In the genomic region with DNA sequence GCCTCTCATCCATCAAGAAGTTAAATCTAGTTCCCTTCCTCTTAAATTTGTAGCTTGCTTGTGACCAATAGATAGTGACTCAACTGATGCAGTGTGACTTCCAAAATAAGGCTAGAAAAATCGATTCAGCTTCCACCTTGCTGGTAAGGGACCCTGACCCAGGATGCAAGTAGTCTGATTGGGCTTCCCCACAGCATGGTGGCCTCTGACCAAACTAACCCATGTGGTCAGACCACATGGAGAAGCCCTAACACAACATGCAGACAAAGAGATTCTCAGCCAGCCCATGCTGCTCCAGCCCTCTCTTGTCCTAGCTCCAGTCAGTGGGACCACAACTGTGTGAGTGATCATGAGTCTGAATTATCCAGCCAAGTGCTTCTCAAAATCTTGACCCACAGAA, we compare ENCODE assay signal across 20 cellular contexts.
"Had no signal": no experiment of that assay in that cellular context is flagged by ENCODE, and none has a peak within 500 bp of the region (broad histone marks: within the 10 kb centered on the region; RNA-seq: fewer than 3 reads in every experiment).

No MANE protein-coding gene starts in this region.

- H3K36me3 ChIP-seq: SJSA1 had no signal

- H3K9me3 ChIP-seq: SJSA1 had no signal

- DNase-seq: KBM-7; MV-4-11; NCI-H1048; NCI-H1105; NCI-H1417; NCI-H1436 treated with DMSO at 0.1 percent for 48 hours; NCI-H1694; NCI-H187 treated with DMSO at 0.1 percent for 48 hours; NCI-H2029 treated with DMSO at 0.1 percent for 48 hours; NCI-H2227 treated with DMSO at 0.1 percent for 48 hours; NCI-H524; NCI-H526 treated with DMSO at 0.1 percent for 48 hours; NCI-H748 treated with DMSO at 0.1 percent for 48 hours; NK-92 treated with Interleukin-12 subunit alpha and Interleukin-12 subunit beta, amount 100 ng/mL, for 24 hours; OCI-M1; Right ventricle myocardium superior; RPMI8226; SIG-M5 had no signal

- H3K4me3 ChIP-seq: SJSA1, SK-N-MC had no signal

- H3K27me3 ChIP-seq: SJSA1 had no signal

- H3K4me1 ChIP-seq: SJSA1 had no signal

- H3K27ac ChIP-seq: SJSA1, SK-N-MC had no signal
